Comparison of ENCODE assay signal across 8 cellular contexts in genomic region chr20:38962044-38962897, GRCh38. TPM values are rescaled to one million over a fixed set of nuclear protein-coding genes. Genes with fewer than 3 reads are reported as not detected.
A peak's percentile ranks its signal among the peaks of the same experiment; 100 is the strongest.
DNase-seq lines count a peak whose midpoint lies in the region; ATAC-seq, FAIRE-seq and TF ChIP-seq lines count a peak whose summit lies in the region.

A gene with protein sequence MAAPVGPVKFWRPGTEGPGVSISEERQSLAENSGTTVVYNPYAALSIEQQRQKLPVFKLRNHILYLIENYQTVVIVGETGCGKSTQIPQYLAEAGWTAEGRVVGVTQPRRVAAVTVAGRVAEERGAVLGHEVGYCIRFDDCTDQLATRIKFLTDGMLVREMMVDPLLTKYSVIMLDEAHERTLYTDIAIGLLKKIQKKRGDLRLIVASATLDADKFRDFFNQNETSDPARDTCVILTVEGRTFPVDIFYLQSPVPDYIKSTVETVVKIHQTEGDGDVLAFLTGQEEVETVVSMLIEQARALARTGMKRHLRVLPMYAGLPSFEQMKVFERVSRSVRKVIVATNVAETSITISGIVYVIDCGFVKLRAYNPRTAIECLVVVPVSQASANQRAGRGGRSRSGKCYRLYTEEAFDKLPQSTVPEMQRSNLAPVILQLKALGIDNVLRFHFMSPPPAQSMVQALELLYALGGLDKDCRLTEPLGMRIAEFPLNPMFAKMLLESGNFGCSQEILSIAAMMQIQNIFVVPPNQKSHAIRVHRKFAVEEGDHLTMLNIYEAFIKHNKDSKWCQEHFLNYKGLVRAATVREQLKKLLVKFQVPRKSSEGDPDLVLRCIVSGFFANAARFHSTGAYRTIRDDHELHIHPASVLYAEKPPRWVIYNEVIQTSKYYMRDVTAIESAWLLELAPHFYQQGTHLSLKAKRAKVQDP (plus strand): TSS chr20:38962344. CDS start chr20:38962368, 24 bp downstream.

- intact Hi-C loops in colonic mucosa (cut with DNase I) (no loop called here), left colon (cut with DNase I, micrococcal nuclease) (no loop called here)

- peak; percentile 84 for ATAC-seq in HG03457 (IDR thresholded peaks at IDR 0.05; ENCODE audit: unreplicated experiment)
- peak; percentile 99 for ATAC-seq in left colon

- H3K4me2 ChIP-seq in BLaER1: peak within 1 kb of the TSS; percentile 85

- DNase-seq in GM19239 (ENCODE audit: insufficient read length, low spot score): peak; percentile 92
- DNase-seq in NCI-H524 treated with DMSO at 0.1 percent for 48 hours (lab: John Stamatoyannopoulos, UW): peak; percentile 91
- DNase-seq in activated CD4-positive, alpha-beta T cell treated with anti-CD3 and anti-CD28 coated beads for 48 hours: peak; percentile 99
- peak; percentile 98 for DNase-seq in colonic mucosa
- DNase-seq in left colon: peak; percentile 98 to 99
- peak; percentile 97 for DNase-seq in stimulated activated CD4-positive, alpha-beta T cell treated with anti-CD3 and anti-CD28 coated beads, Interleukin-1b, Interleukin-23, amount 100 ng/mL, for 48 hours

- H3K4me1 ChIP-seq in BLaER1: peaks cover 19% of the 10 kb centered on the region
- H3K4me1 ChIP-seq in colonic mucosa: no peaks in the 10 kb centered on the region

- H3K36me3 ChIP-seq in BLaER1 (peaks cover 14% of the 10 kb centered on the region; the same call in 1 of the 2 replicates), colonic mucosa (no peaks in the 10 kb centered on the region)

- H4K20me1 ChIP-seq in BLaER1: 0 out of 2 replicates have a peak, but pooled peaks cover 8% of the 10 kb centered on the region

- H3K9ac ChIP-seq in BLaER1 (peak within 1 kb of the TSS; percentile 91), colonic mucosa (ENCODE audit: low read depth in 2 of 2, low read length in 2 of 2) (peak within 1 kb of the TSS; percentile 81 to 89)

- FAIRE-seq in GM19239 (lab: Jason Lieb, UNC): peak; percentile 88

- H3K27ac ChIP-seq in BLaER1: peak within 1 kb of the TSS; percentile 96
- peak within 1 kb of the TSS; percentile 94 for H3K27ac ChIP-seq in colonic mucosa

- H3K27me3 ChIP-seq in BLaER1 (no peaks in the 10 kb centered on the region), colonic mucosa (no peaks in the 10 kb centered on the region)

- H3K9me3 ChIP-seq in BLaER1: no peaks in the 10 kb centered on the region
- no peaks in the 10 kb centered on the region for H3K9me3 ChIP-seq in colonic mucosa

- peak within 1 kb of the TSS; percentile 91 for H3K4me3 ChIP-seq in BLaER1
- peak within 1 kb of the TSS; percentile 100 for H3K4me3 ChIP-seq in colonic mucosa

- TF ChIP-seq CTCF in colonic mucosa (IDR thresholded peaks at IDR 0.05): no peak

RNA-seq across cellular contexts. Expression of the gene that starts here (rescaled TPM):
- total RNA-seq in colonic mucosa (10 to 100 TPM; 16.3 to 16.9 TPM), left colon (10 to 100 TPM; 14.0 to 14.1 TPM)

Comparison
In these comparisons a context has a peak if more than half of its experiments do, and no peak if none do; other contexts are left out.
1. Peak in every context shown above with its lines: DNase-seq, ATAC-seq, H3K4me3 ChIP-seq and H3K27ac ChIP-seq.